Comparison of ENCODE assay signal across 11 cellular contexts in genomic region chr4:8472689-8473197, GRCh38. TPM values are rescaled to one million over a fixed set of nuclear protein-coding genes. Genes with fewer than 3 reads are reported as not detected.
DNase-seq lines count a peak whose midpoint lies in the region; ATAC-seq and TF ChIP-seq lines count a peak whose summit lies in the region.
"Had no signal": no experiment of that assay in that cellular context is flagged by ENCODE, and none has a peak within 500 bp of the region (broad histone marks: within the 10 kb centered on the region; RNA-seq: fewer than 3 reads in every experiment).

No MANE protein-coding gene starts in this region.

- H3K9me3 ChIP-seq in PC-3 (ENCODE audit: low read length), result no peaks in the 10 kb centered on the region
- H3K9me3 ChIP-seq in CD4-positive, alpha-beta memory T cell (ENCODE audit: control insufficient read depth in 1 of 2, low read length in 2 of 2), result no peaks in the 10 kb centered on the region

- peaks cover 29 to 34% of the 10 kb centered on the region in 2 donors for H3K36me3 Mint-ChIP-seq in CD4-positive, alpha-beta memory T cell

- no peak for ATAC-seq in PC-3
- peak; percentile 81 for ATAC-seq in omental fat pad (ENCODE audit: low FRiP score)
- ATAC-seq in GM18498 (IDR thresholded peaks at IDR 0.05; ENCODE audit: unreplicated experiment), result no peak

- H3K79me2 ChIP-seq in PC-3 (ENCODE audit: low read length), result no peaks in the 10 kb centered on the region

- no TSS peak for BruUV-seq in PC-3 (replicated peaks; lab: Mats Ljungman, UMichigan)

- peaks cover 0 to 4% (median 2%) of the 10 kb centered on the region in 4 donors for H3K4me1 Mint-ChIP-seq in CD4-positive, alpha-beta memory T cell
- H3K4me1 Mint-ChIP-seq: CD14-positive monocyte had no signal

- no peaks in the 10 kb centered on the region for H3K9me2 ChIP-seq in PC-3 (replicated peaks; ENCODE audit: low read length)

- H3K4me1 ChIP-seq in PC-3 (ENCODE audit: insufficient read depth, low read length), result no peaks in the 10 kb centered on the region; the same call in 1 of the 2 replicates
- no peaks in the 10 kb centered on the region for H3K4me1 ChIP-seq in CD4-positive, alpha-beta memory T cell (ENCODE audit: insufficient read depth, low read length)

- no peak overlapping the region for H3K4me3 ChIP-seq in PC-3 (ENCODE audit: low read length)
- no peak overlapping the region for H3K4me3 ChIP-seq in fibroblast of pulmonary artery (replicated peaks; ENCODE audit: low read depth, low read length)
- no peak overlapping the region for H3K4me3 ChIP-seq in CD4-positive, alpha-beta memory T cell (ENCODE audit: low read length in 2 of 2)

- no peaks in the 10 kb centered on the region for H3F3A ChIP-seq in PC-3 (ENCODE audit: low read length, unreplicated experiment)

- CTCF ChIA-PET in PC-3 (lab: Charles Lee), result interaction anchor here (0.5 kb wide), 1 partner anchor 135 kb away, joined by 3 read pairs; no protein-coding TSS in a partner anchor
- CTCF ChIA-PET in CD4-positive, alpha-beta memory T cell (lab: Charles Lee; ENCODE audit: partially characterized antibody), result no interaction called here

- peak; percentile 90 for DNase-seq in AG08395 (ENCODE audit: low spot score)
- DNase-seq in PC-3, result peak; percentile 7
- DNase-seq in fibroblast of pulmonary artery (ENCODE audit: low read depth), result peak; percentile 97
- DNase-seq in omental fat pad (ENCODE audit: low spot score), result no peak
- no peak for DNase-seq in CD4-positive, alpha-beta memory T cell
- no peak for DNase-seq in NCI-H82 treated with DMSO at 0.1 percent for 48 hours (lab: John Stamatoyannopoulos, UW; ENCODE audit: unreplicated experiment)
- DNase-seq in NCI-H1105 treated with DMSO at 0.1 percent for 48 hours (lab: John Stamatoyannopoulos, UW), result no peak
- DNase-seq: central memory CD4-positive, alpha-beta T cell; NCI-H2107 had no signal

- H4K20me1 ChIP-seq in PC-3 (ENCODE audit: low read length), result no peaks in the 10 kb centered on the region

- H3K9me3 Mint-ChIP-seq in CD4-positive, alpha-beta memory T cell, result no peaks in the 10 kb centered on the region

- no peak overlapping the region for H3K9ac ChIP-seq in PC-3 (ENCODE audit: low read length)

- H3K27me3 ChIP-seq in PC-3 (ENCODE audit: low read length), result no peaks in the 10 kb centered on the region
- H3K27me3 ChIP-seq in CD4-positive, alpha-beta memory T cell (ENCODE audit: insufficient read depth, low read length), result no peaks in the 10 kb centered on the region

- POLR2A ChIA-PET in PC-3 (lab: Charles Lee; ENCODE audit: unreplicated experiment), result no interaction called here
- POLR2A ChIA-PET in CD4-positive, alpha-beta memory T cell (lab: Charles Lee; ENCODE audit: partially characterized antibody), result no interaction called here

- peaks cover 3% of the 10 kb centered on the region; the same call in 1 of the 2 replicates for H3K36me3 ChIP-seq in PC-3 (ENCODE audit: low read depth, low read length)
- H3K36me3 ChIP-seq in CD4-positive, alpha-beta memory T cell (ENCODE audit: insufficient read depth, low read length), result peaks cover 13% of the 10 kb centered on the region

- H3K27ac ChIP-seq in PC-3 (ENCODE audit: low read length), result no peak overlapping the region
- H3K27ac ChIP-seq in CD4-positive, alpha-beta memory T cell (ENCODE audit: low read depth, low read length), result no peak overlapping the region

- H3K27me3 Mint-ChIP-seq in CD4-positive, alpha-beta memory T cell, result no peaks in the 10 kb centered on the region

- no peak overlapping the region for H3K4me3 Mint-ChIP-seq in CD4-positive, alpha-beta memory T cell
- H3K4me3 Mint-ChIP-seq: CD14-positive monocyte had no signal

- intact Hi-C loops in PC-3 (cut with micrococcal nuclease), result no loop called here
- intact Hi-C loops in CD4-positive, alpha-beta memory T cell (cut with micrococcal nuclease), result no loop called here

- no peak for TF ChIP-seq CTCF in PC-3 (conservative IDR thresholded peaks at IDR 0.05; ENCODE audit: low read depth, low read length)
- no peak for TF ChIP-seq CTCF in fibroblast of pulmonary artery (IDR thresholded peaks at IDR 0.05; ENCODE audit: low read length, missing control alignments)
- no peak for TF ChIP-seq CTCF in omental fat pad (IDR thresholded peaks at IDR 0.05)

- H3K27ac Mint-ChIP-seq in CD4-positive, alpha-beta memory T cell, result peak overlapping the region in 1 of 7 donors; percentile 49

- no peak overlapping the region for H2AFZ ChIP-seq in PC-3 (ENCODE audit: low read length)

- no peak overlapping the region for H3K4me2 ChIP-seq in PC-3 (ENCODE audit: low read length)

RNA-seq across cellular contexts. Expression of gene TRMT44, which starts 32.2 kb away (rescaled TPM):
- total RNA-seq in PC-3 (2014; rRNA removed) (13.3 and 15.3 TPM in 2 replicates), omental fat pad (10 to 100 TPM; 18.1 to 28.3 (median 23.1) TPM)
- total RNA-seq in CD4-positive, alpha-beta memory T cell, result 10 to 100 TPM; 29.6 to 33.0 TPM
- 10 to 100 TPM in 1 of 2 donors, 1 to 10 TPM in 1; 4.3 to 11.7 TPM for polyA plus RNA-seq in CD4-positive, alpha-beta memory T cell

RNA-seq across cellular contexts. Expression of gene ACOX3, which starts 32.2 kb away (rescaled TPM):
- total RNA-seq in PC-3 (2014; rRNA removed) (12.2 and 13.0 TPM in 2 replicates), omental fat pad (10 to 100 TPM; 14.7 to 28.2 (median 23.6) TPM)
- total RNA-seq in CD4-positive, alpha-beta memory T cell, result 10 to 100 TPM; 16.3 to 17.3 TPM
- polyA plus RNA-seq in CD4-positive, alpha-beta memory T cell, result 10 to 100 TPM; 13.3 to 16.5 TPM

Comparison
In these comparisons a context has a peak if more than half of its experiments do, and no peak if none do; other contexts are left out.
1. DNase-seq: peak in AG08395 (single experiment), PC-3 (single experiment) and fibroblast of pulmonary artery (single experiment); none in omental fat pad (single experiment), CD4-positive, alpha-beta memory T cell (0 of 5), NCI-H82 treated with DMSO at 0.1 percent for 48 hours (single experiment) and NCI-H1105 treated with DMSO at 0.1 percent for 48 hours (single experiment).